ENCODE assay signal across 1 cellular context in genomic region chr5:116747881-116748280, GRCh38.
TF ChIP-seq lines count a peak whose summit lies in the region.

No MANE protein-coding gene starts in this region.

TF ChIP-seq in H1, 55 proteins besides CTCF, POLR2A, EP300 and RAD21 (continued from another document):
- no peak for TF ChIP-seq E2F6 (IDR thresholded peaks at IDR 0.05)
- TF ChIP-seq TCF12 (IDR thresholded peaks at IDR 0.05; ENCODE audit: low read depth, low read length), result no peak
- TF ChIP-seq POU5F1 (IDR thresholded peaks at IDR 0.05; ENCODE audit: low read depth, low read length), result no peak
- no peak for TF ChIP-seq ASH2L (IDR thresholded peaks at IDR 0.05; ENCODE audit: low read length)
- no peak for TF ChIP-seq TAF1 (IDR thresholded peaks at IDR 0.05; ENCODE audit: low read depth, low read length)
- TF ChIP-seq JUN (IDR thresholded peaks at IDR 0.05; ENCODE audit: low read depth, low read length), result no peak
- TF ChIP-seq SP2 (IDR thresholded peaks at IDR 0.05; ENCODE audit: low read length), result no peak
TF ChIP-seq in H1: peak in this region for 0.
